In genomic region chr1:60821156-60821555, GRCh38 we compare ENCODE assay signal across 31 cellular contexts.
DNase-seq lines count a peak whose midpoint lies in the region; ATAC-seq, FAIRE-seq and TF ChIP-seq lines count a peak whose summit lies in the region.
"Had no signal": no experiment of that assay in that cellular context is flagged by ENCODE, and none has a peak within 500 bp of the region (broad histone marks: within the 10 kb centered on the region; RNA-seq: fewer than 3 reads in every experiment).

No MANE protein-coding gene starts in this region.

- peak; percentile 8 for FAIRE-seq in endometrium (lab: Jason Lieb, UNC)
- FAIRE-seq: A204.1, A549, D721Med had no signal

- H3K4me3 ChIP-seq in HEK293 (ENCODE audit: low read depth, low read length), result no peak overlapping the region
- H3K4me3 ChIP-seq: A549; BLaER1; BLaER1 treated with 17β-estradiol and CSF1 and Interleukin-3, amounts not matched to agents 10 nM and 100 nM had no signal

- H3K27ac ChIP-seq in HEK293 (ENCODE audit: extremely low read depth, low read depth, low read length), result no peak overlapping the region
- H3K27ac ChIP-seq: 22Rv1; A549; BLaER1; BLaER1 treated with 17β-estradiol and CSF1 and Interleukin-3, amounts not matched to agents 10 nM and 100 nM; C4-2B had no signal

- TF ChIP-seq CTCF in HEK293 (tag by site-specific recombination; IDR thresholded peaks at IDR 0.05), result no peak

- DNase-seq in NCI-H187 treated with DMSO at 0.1 percent for 48 hours (lab: John Stamatoyannopoulos, UW), result no peak
- DNase-seq: 8988T; ACHN; AML-193; BE2C; C1 segment of cervical spinal cord; Caco-2; Calu3; CD4-positive, alpha-beta memory T cell; CD4-positive, alpha-beta T cell; CD4-positive, CD25-positive, alpha-beta regulatory T cell; CD8-positive, alpha-beta memory T cell; CD8-positive, alpha-beta T cell; COR-L47; DMS 273 treated with DMSO at 0.1 percent for 48 hours; DMS153; DMS53; DMS79; DMS79 treated with DMSO at 0.1 percent for 48 hours; DND-41; EL had no signal

- no peak for ATAC-seq in GM19395 (IDR thresholded peaks at IDR 0.05; ENCODE audit: unreplicated experiment)
- ATAC-seq: A549; CD8-positive, alpha-beta T cell had no signal

- no peaks in the 10 kb centered on the region for H3K36me3 ChIP-seq in HEK293 (ENCODE audit: control insufficient read depth in 2 of 2, insufficient read depth in 1 of 2, low read length in 2 of 2)
- H3K36me3 ChIP-seq: BE2C; BLaER1; BLaER1 treated with 17β-estradiol and CSF1 and Interleukin-3, amounts not matched to agents 10 nM and 100 nM had no signal

- H3K4me1 ChIP-seq in HEK293 (ENCODE audit: control insufficient read depth, insufficient read depth, low read length), result no peaks in the 10 kb centered on the region
- H3K4me1 ChIP-seq: A549; BE2C; BLaER1; BLaER1 treated with 17β-estradiol and CSF1 and Interleukin-3, amounts not matched to agents 10 nM and 100 nM; Caco-2 had no signal

- POLR2A ChIA-PET in HEK293 (lab: Yijun Ruan, JAX), result no interaction called here

- CTCF ChIA-PET in HEK293 (lab: Yijun Ruan, JAX), result interaction anchor here (1.6 kb wide), 1 partner anchor 56 kb away, joined by 6 read pairs; no protein-coding TSS in a partner anchor

- no peaks in the 10 kb centered on the region for H3K9me3 ChIP-seq in HEK293 (ENCODE audit: control insufficient read depth, insufficient read depth, low read depth, low read length)
- H3K9me3 ChIP-seq: A549, BE2C, BLaER1, Caco-2 had no signal

TF ChIP-seq in HEK293, 187 proteins besides CTCF, POLR2A, EP300 and RAD21:
- TF ChIP-seq REPIN1 (tag by site-specific recombination; IDR thresholded peaks at IDR 0.05; ENCODE audit: low read depth) (no peak), ZNF558 (tag by site-specific recombination; IDR thresholded peaks at IDR 0.05) (peak; percentile 93)
